In the genomic region with DNA sequence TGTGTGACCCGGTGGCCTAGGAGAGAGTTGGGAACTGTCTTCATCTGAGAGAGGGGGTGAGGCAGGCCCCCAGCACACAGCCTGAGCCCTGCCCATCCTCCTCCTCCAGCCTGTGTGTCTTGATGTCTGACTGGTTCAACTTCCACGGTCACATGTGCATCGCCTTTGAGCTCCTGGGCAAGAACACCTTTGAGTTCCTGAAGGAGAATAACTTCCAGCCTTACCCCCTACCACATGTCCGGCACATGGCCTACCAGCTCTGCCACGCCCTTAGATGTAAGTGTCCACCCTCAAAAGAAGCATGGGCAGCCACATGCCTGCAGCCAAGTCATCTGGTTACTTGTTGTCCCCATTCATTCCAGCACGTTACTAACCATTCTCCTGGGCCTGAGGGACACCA, we compare ENCODE assay signal across 1 cellular context.
TF ChIP-seq lines count a peak whose summit lies in the region.

No MANE protein-coding gene starts in this region.

TF ChIP-seq in H1, 55 proteins besides CTCF, POLR2A, EP300 and RAD21:
- no peak for TF ChIP-seq RBBP5 (IDR thresholded peaks at IDR 0.05; ENCODE audit: borderline replicate concordance, low read depth, low read length)
- no peak for TF ChIP-seq BCL11A (IDR thresholded peaks at IDR 0.05; ENCODE audit: low read depth in 2 of 2, low read length in 2 of 2)
- no peak for TF ChIP-seq SUZ12 (IDR thresholded peaks at IDR 0.05; ENCODE audit: low read length)
- TF ChIP-seq CREB1 (IDR thresholded peaks at IDR 0.05): no peak
- TF ChIP-seq, protein P1, sequence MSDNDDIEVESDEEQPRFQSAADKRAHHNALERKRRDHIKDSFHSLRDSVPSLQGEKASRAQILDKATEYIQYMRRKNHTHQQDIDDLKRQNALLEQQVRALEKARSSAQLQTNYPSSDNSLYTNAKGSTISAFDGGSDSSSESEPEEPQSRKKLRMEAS (IDR thresholded peaks at IDR 0.05): no peak
- TF ChIP-seq CTBP2 (IDR thresholded peaks at IDR 0.05; ENCODE audit: borderline replicate concordance, insufficient read depth, insufficient read length, low read length): no peak
- no peak for TF ChIP-seq JUN (IDR thresholded peaks at IDR 0.05; ENCODE audit: low read depth, low read length)
- no peak for TF ChIP-seq SIRT6 (IDR thresholded peaks at IDR 0.05; ENCODE audit: low read length)
- no peak for TF ChIP-seq HDAC2 (IDR thresholded peaks at IDR 0.05; ENCODE audit: borderline replicate concordance in 1 of 2, low read depth in 2 of 2, low read length in 2 of 2)
- no peak for TF ChIP-seq NRF1 (IDR thresholded peaks at IDR 0.05; ENCODE audit: low read depth, low read length)
- TF ChIP-seq SP2 (IDR thresholded peaks at IDR 0.05; ENCODE audit: low read length): no peak
- TF ChIP-seq TCF12 (IDR thresholded peaks at IDR 0.05; ENCODE audit: low read depth, low read length): no peak
- no peak for TF ChIP-seq RXRA (IDR thresholded peaks at IDR 0.05; ENCODE audit: insufficient read depth, low read depth, low read length)
